ENCODE assay signal across 1 cellular context in genomic region chrX:130172127-130172834, GRCh38.
TF ChIP-seq lines count a peak whose summit lies in the region.

No MANE protein-coding gene starts in this region.

TF ChIP-seq in GM23338, 12 proteins besides CTCF, POLR2A, EP300 and RAD21 (continued from another document):
- TF ChIP-seq, protein P1, sequence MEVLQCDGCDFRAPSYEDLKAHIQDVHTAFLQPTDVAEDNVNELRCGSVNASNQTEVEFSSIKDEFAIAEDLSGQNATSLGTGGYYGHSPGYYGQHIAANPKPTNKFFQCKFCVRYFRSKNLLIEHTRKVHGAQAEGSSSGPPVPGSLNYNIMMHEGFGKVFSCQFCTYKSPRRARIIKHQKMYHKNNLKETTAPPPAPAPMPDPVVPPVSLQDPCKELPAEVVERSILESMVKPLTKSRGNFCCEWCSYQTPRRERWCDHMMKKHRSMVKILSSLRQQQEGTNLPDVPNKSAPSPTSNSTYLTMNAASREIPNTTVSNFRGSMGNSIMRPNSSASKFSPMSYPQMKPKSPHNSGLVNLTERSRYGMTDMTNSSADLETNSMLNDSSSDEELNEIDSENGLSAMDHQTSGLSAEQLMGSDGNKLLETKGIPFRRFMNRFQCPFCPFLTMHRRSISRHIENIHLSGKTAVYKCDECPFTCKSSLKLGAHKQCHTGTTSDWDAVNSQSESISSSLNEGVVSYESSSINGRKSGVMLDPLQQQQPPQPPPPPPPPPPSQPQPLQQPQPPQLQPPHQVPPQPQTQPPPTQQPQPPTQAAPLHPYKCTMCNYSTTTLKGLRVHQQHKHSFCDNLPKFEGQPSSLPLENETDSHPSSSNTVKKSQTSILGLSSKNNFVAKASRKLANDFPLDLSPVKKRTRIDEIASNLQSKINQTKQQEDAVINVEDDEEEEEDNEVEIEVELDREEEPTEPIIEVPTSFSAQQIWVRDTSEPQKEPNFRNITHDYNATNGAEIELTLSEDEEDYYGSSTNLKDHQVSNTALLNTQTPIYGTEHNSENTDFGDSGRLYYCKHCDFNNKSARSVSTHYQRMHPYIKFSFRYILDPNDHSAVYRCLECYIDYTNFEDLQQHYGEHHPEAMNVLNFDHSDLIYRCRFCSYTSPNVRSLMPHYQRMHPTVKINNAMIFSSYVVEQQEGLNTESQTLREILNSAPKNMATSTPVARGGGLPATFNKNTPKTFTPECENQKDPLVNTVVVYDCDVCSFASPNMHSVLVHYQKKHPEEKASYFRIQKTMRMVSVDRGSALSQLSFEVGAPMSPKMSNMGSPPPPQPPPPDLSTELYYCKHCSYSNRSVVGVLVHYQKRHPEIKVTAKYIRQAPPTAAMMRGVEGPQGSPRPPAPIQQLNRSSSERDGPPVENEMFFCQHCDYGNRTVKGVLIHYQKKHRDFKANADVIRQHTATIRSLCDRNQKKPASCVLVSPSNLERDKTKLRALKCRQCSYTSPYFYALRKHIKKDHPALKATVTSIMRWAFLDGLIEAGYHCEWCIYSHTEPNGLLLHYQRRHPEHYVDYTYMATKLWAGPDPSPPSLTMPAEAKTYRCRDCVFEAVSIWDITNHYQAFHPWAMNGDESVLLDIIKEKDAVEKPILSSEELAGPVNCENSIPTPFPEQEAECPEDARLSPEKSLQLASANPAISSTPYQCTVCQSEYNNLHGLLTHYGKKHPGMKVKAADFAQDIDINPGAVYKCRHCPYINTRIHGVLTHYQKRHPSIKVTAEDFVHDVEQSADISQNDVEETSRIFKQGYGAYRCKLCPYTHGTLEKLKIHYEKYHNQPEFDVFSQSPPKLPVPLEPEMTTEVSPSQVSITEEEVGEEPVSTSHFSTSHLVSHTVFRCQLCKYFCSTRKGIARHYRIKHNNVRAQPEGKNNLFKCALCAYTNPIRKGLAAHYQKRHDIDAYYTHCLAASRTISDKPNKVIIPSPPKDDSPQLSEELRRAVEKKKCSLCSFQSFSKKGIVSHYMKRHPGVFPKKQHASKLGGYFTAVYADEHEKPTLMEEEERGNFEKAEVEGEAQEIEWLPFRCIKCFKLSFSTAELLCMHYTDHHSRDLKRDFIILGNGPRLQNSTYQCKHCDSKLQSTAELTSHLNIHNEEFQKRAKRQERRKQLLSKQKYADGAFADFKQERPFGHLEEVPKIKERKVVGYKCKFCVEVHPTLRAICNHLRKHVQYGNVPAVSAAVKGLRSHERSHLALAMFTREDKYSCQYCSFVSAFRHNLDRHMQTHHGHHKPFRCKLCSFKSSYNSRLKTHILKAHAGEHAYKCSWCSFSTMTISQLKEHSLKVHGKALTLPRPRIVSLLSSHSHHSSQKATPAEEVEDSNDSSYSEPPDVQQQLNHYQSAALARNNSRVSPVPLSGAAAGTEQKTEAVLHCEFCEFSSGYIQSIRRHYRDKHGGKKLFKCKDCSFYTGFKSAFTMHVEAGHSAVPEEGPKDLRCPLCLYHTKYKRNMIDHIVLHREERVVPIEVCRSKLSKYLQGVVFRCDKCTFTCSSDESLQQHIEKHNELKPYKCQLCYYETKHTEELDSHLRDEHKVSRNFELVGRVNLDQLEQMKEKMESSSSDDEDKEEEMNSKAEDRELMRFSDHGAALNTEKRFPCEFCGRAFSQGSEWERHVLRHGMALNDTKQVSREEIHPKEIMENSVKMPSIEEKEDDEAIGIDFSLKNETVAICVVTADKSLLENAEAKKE (CRISPR knock-in tag; IDR thresholded peaks at IDR 0.05): no peak
- TF ChIP-seq EZH2phosphoT487 (IDR thresholded peaks at IDR 0.05; ENCODE audit: unreplicated experiment) (no peak), STAT1 (IDR thresholded peaks at IDR 0.05; ENCODE audit: unreplicated experiment) (no peak), ZNF331 (CRISPR knock-in tag; IDR thresholded peaks at IDR 0.05; ENCODE audit: low read depth) (no peak)
- TF ChIP-seq, protein P2, sequence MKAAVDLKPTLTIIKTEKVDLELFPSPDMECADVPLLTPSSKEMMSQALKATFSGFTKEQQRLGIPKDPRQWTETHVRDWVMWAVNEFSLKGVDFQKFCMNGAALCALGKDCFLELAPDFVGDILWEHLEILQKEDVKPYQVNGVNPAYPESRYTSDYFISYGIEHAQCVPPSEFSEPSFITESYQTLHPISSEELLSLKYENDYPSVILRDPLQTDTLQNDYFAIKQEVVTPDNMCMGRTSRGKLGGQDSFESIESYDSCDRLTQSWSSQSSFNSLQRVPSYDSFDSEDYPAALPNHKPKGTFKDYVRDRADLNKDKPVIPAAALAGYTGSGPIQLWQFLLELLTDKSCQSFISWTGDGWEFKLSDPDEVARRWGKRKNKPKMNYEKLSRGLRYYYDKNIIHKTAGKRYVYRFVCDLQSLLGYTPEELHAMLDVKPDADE (IDR thresholded peaks at IDR 0.05): no peak
